Comparison of ENCODE assay signal across 15 cellular contexts in genomic region chr9:134272302-134273023, GRCh38. TPM values are rescaled to one million over a fixed set of nuclear protein-coding genes. Genes with fewer than 3 reads are reported as not detected.
DNase-seq lines count a peak whose midpoint lies in the region; ATAC-seq and TF ChIP-seq lines count a peak whose summit lies in the region.
"Had no signal": no experiment of that assay in that cellular context is flagged by ENCODE, and none has a peak within 500 bp of the region (broad histone marks: within the 10 kb centered on the region; RNA-seq: fewer than 3 reads in every experiment).

No MANE protein-coding gene starts in this region.

- H3K36me3 Mint-ChIP-seq in GM23338 (ENCODE audit: low read depth): no peaks in the 10 kb centered on the region
- no peaks in the 10 kb centered on the region for H3K36me3 Mint-ChIP-seq in memory B cell

- H3K9me3 ChIP-seq in BLaER1 treated with 17β-estradiol and CSF1 and Interleukin-3, amounts not matched to agents 10 nM and 100 nM (replicated peaks in 1 of 11): no peaks in the 10 kb centered on the region
- no peaks in the 10 kb centered on the region for H3K9me3 ChIP-seq in Peyer's patch
- no peaks in the 10 kb centered on the region for H3K9me3 ChIP-seq in testis
- H3K9me3 ChIP-seq: MG63 had no signal

- WGBS in testis, 2 donors: 71 to 82% methylated on average over 11 to 21 of the region's 21 CpGs

- H3K4me3 Mint-ChIP-seq in GM23338 (no peak overlapping the region), memory B cell (no peak overlapping the region)
- H3K4me3 Mint-ChIP-seq: CD4-positive, alpha-beta T cell; T-helper 1 cell treated with Interleukin-12 subunit alpha and Interleukin-12 subunit beta and Interleukin-4 antibody, amounts not matched to agents 30 μg/mL and 1 μg/mL, for 36 hours had no signal

- H3K36me3 ChIP-seq in BLaER1 treated with 17β-estradiol and CSF1 and Interleukin-3, amounts not matched to agents 10 nM and 100 nM: no peaks in the 10 kb centered on the region
- H3K36me3 ChIP-seq in GM23338 (ENCODE audit: insufficient read depth): no peaks in the 10 kb centered on the region
- no peaks in the 10 kb centered on the region for H3K36me3 ChIP-seq in Peyer's patch
- H3K36me3 ChIP-seq in testis (ENCODE audit: low read depth, missing control alignments): no peaks in the 10 kb centered on the region
- H3K36me3 ChIP-seq: MG63 had no signal

- peaks cover 0 to 18% (median 0%) of the 10 kb centered on the region in 11 experiments; a peak in 6 of 22 replicates for H4K20me1 ChIP-seq in BLaER1 treated with 17β-estradiol and CSF1 and Interleukin-3, amounts not matched to agents 10 nM and 100 nM
- no peaks in the 10 kb centered on the region for H4K20me1 ChIP-seq in GM23338 (replicated peaks; ENCODE audit: insufficient read depth)

- H3K27me3 ChIP-seq in BLaER1 treated with 17β-estradiol and CSF1 and Interleukin-3, amounts not matched to agents 10 nM and 100 nM: peaks cover 0 to 63% (median 5%) of the 10 kb centered on the region in 11 experiments; a peak in 10 of 22 replicates
- H3K27me3 ChIP-seq in GM23338 (ENCODE audit: insufficient read depth) (no peaks in the 10 kb centered on the region), Peyer's patch (no peaks in the 10 kb centered on the region), testis (no peaks in the 10 kb centered on the region)
- H3K27me3 ChIP-seq: MG63 had no signal

- no peaks in the 10 kb centered on the region for H3K79me2 ChIP-seq in GM23338 (replicated peaks; ENCODE audit: insufficient read depth)

- no peak overlapping the region for H3K27ac ChIP-seq in BLaER1 treated with 17β-estradiol and CSF1 and Interleukin-3, amounts not matched to agents 10 nM and 100 nM
- H3K27ac ChIP-seq in GM23338 (ENCODE audit: low read depth): no peak overlapping the region
- no peak overlapping the region for H3K27ac ChIP-seq in Peyer's patch
- H3K27ac ChIP-seq in testis: no peak overlapping the region

- H3K27ac Mint-ChIP-seq in GM23338 (peak overlapping the region; percentile 52; the same call in 1 of the 2 replicates), memory B cell (peak overlapping the region; percentile 48)
- H3K27ac Mint-ChIP-seq: CD4-positive, alpha-beta T cell; T-helper 1 cell treated with Interleukin-12 subunit alpha and Interleukin-12 subunit beta and Interleukin-4 antibody, amounts not matched to agents 30 μg/mL and 1 μg/mL, for 36 hours had no signal

- no peak overlapping the region for H2AFZ ChIP-seq in GM23338

- no peak overlapping the region for H3K4me3 ChIP-seq in BLaER1 treated with 17β-estradiol and CSF1 and Interleukin-3, amounts not matched to agents 10 nM and 100 nM
- H3K4me3 ChIP-seq in GM23338 (no peak overlapping the region), Peyer's patch (no peak overlapping the region), testis (no peak overlapping the region)
- H3K4me3 ChIP-seq: MG63 had no signal

- H3K9ac ChIP-seq in BLaER1 treated with 17β-estradiol and CSF1 and Interleukin-3, amounts not matched to agents 10 nM and 100 nM: no peak overlapping the region

- H3K9me3 Mint-ChIP-seq in GM23338 (no peaks in the 10 kb centered on the region; the same call in 2 of the 3 replicates), memory B cell (no peaks in the 10 kb centered on the region)
- H3K9me3 Mint-ChIP-seq: CD4-positive, alpha-beta T cell; T-helper 1 cell treated with Interleukin-12 subunit alpha and Interleukin-12 subunit beta and Interleukin-4 antibody, amounts not matched to agents 30 μg/mL and 1 μg/mL, for 36 hours had no signal

- TF ChIP-seq CTCF in GM23338 (conservative IDR thresholded peaks at IDR 0.05; ENCODE audit: low read depth in 2 of 2): no peak
- no peak for TF ChIP-seq CTCF in Peyer's patch (IDR thresholded peaks at IDR 0.05)
- TF ChIP-seq CTCF in testis (IDR thresholded peaks at IDR 0.05): no peak

- no peak for DNase-seq in GM23338 (ENCODE audit: low spot score)
- peak; percentile 67 for DNase-seq in NCI-H345 treated with DMSO at 0.1 percent for 48 hours (lab: John Stamatoyannopoulos, UW; ENCODE audit: unreplicated experiment)
- no peak for DNase-seq in memory B cell (ENCODE audit: low spot score in 2 of 2)
- DNase-seq in Peyer's patch: no peak
- no peak for DNase-seq in testis
- DNase-seq: AML-193; CD4-positive, alpha-beta T cell; MG63; NCI-H2107; NCI-H524; SHP77 treated with DMSO at 0.1 percent for 48 hours had no signal

- intact Hi-C loops in testis (cut with DNase I; ENCODE audit: low total_unique reads): no loop called here

- H3K27me3 Mint-ChIP-seq in GM23338 (ENCODE audit: insufficient read depth, low read depth, poor library complexity) (peaks cover 18% of the 10 kb centered on the region), memory B cell (peaks cover 5% of the 10 kb centered on the region)

- ATAC-seq in GM23338: peak; percentile 14
- no peak for ATAC-seq in memory B cell (ENCODE audit: low read depth)
- ATAC-seq in HG02763 (IDR thresholded peaks at IDR 0.05; ENCODE audit: unreplicated experiment): no peak
- ATAC-seq in HG03095 (IDR thresholded peaks at IDR 0.05; ENCODE audit: unreplicated experiment): no peak

- H3K4me1 ChIP-seq in BLaER1 treated with 17β-estradiol and CSF1 and Interleukin-3, amounts not matched to agents 10 nM and 100 nM: peaks cover 57 to 100% (median 99%) of the 10 kb centered on the region in 10 experiments
- H3K4me1 ChIP-seq in GM23338 (ENCODE audit: insufficient read depth): no peaks in the 10 kb centered on the region
- H3K4me1 ChIP-seq in Peyer's patch: peaks cover 0 to 14% (median 2%) of the 10 kb centered on the region in 4 donors
- peaks cover 11% of the 10 kb centered on the region for H3K4me1 ChIP-seq in testis

- H3K4me2 ChIP-seq in BLaER1 treated with 17β-estradiol and CSF1 and Interleukin-3, amounts not matched to agents 10 nM and 100 nM: peak overlapping the region in 10 of 11 experiments; percentile 61 to 99 (median 90); a peak in 19 of 22 replicates
- no peak overlapping the region for H3K4me2 ChIP-seq in GM23338

- H3K9me2 ChIP-seq in GM23338 (ENCODE audit: insufficient read depth): no peaks in the 10 kb centered on the region

- no peaks in the 10 kb centered on the region for H3F3A ChIP-seq in GM23338 (replicated peaks; ENCODE audit: low read depth)

- H3K4me1 Mint-ChIP-seq in GM23338 (peaks cover 28% of the 10 kb centered on the region), memory B cell (peaks cover 21% of the 10 kb centered on the region)

- TF ChIP-seq POLR2A in Peyer's patch (IDR thresholded peaks at IDR 0.05): no peak
- no peak for TF ChIP-seq POLR2A in testis (IDR thresholded peaks at IDR 0.05)

TF ChIP-seq in GM23338, 12 proteins besides CTCF, POLR2A, EP300 and RAD21 (continues in another document):
- TF ChIP-seq CREB1 (CRISPR knock-in tag; IDR thresholded peaks at IDR 0.05; ENCODE audit: low read depth) (no peak), STAT1 (IDR thresholded peaks at IDR 0.05; ENCODE audit: unreplicated experiment) (no peak), NANOG (IDR thresholded peaks at IDR 0.05; ENCODE audit: borderline replicate concordance) (no peak)

RNA-seq across cellular contexts. Expression of gene RXRA, which starts 53.8 kb away (rescaled TPM):
- total RNA-seq in GM23338 (2014; rRNA removed; shearing (Covaris generic)): 14.9 and 17.9 TPM in 2 replicates
- polyA plus RNA-seq in GM23338 (2016; fragmentation: Nextera tagmentation; extraction: Ambion mirVana) (4.8 and 4.9 TPM in 2 replicates), testis (ENCODE audit: insufficient read depth, low read depth, low replicate concordance) (31.3 TPM)
- total RNA-seq in Peyer's patch (10 to 100 TPM; 54.5 to 83.6 (median 65.4) TPM), testis (10 to 100 TPM; 47.3 to 61.0 TPM)
